In genomic region chr1:42658880-42659337, GRCh38 we compare ENCODE assay signal across 1 cellular context.
TF ChIP-seq lines count a peak whose summit lies in the region.

No MANE protein-coding gene starts in this region.

TF ChIP-seq in HCT116, 20 proteins besides CTCF, POLR2A, EP300 and RAD21 (continued from another document):
- TF ChIP-seq, protein P1, sequence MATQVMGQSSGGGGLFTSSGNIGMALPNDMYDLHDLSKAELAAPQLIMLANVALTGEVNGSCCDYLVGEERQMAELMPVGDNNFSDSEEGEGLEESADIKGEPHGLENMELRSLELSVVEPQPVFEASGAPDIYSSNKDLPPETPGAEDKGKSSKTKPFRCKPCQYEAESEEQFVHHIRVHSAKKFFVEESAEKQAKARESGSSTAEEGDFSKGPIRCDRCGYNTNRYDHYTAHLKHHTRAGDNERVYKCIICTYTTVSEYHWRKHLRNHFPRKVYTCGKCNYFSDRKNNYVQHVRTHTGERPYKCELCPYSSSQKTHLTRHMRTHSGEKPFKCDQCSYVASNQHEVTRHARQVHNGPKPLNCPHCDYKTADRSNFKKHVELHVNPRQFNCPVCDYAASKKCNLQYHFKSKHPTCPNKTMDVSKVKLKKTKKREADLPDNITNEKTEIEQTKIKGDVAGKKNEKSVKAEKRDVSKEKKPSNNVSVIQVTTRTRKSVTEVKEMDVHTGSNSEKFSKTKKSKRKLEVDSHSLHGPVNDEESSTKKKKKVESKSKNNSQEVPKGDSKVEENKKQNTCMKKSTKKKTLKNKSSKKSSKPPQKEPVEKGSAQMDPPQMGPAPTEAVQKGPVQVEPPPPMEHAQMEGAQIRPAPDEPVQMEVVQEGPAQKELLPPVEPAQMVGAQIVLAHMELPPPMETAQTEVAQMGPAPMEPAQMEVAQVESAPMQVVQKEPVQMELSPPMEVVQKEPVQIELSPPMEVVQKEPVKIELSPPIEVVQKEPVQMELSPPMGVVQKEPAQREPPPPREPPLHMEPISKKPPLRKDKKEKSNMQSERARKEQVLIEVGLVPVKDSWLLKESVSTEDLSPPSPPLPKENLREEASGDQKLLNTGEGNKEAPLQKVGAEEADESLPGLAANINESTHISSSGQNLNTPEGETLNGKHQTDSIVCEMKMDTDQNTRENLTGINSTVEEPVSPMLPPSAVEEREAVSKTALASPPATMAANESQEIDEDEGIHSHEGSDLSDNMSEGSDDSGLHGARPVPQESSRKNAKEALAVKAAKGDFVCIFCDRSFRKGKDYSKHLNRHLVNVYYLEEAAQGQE (IDR thresholded peaks at IDR 0.05; ENCODE audit: low read depth): no peak
- TF ChIP-seq FOSL1 (IDR thresholded peaks at IDR 0.05; ENCODE audit: low read depth) (no peak), SRF (IDR thresholded peaks at IDR 0.05; ENCODE audit: low read depth) (no peak), POLR2AphosphoS5 (IDR thresholded peaks at IDR 0.05; ENCODE audit: low read depth, low read length) (no peak), SP1 (IDR thresholded peaks at IDR 0.05; ENCODE audit: low read depth) (no peak), CEBPB (IDR thresholded peaks at IDR 0.05; ENCODE audit: low read depth) (no peak)
